17 cellular contexts compared by ENCODE assay signal in the genomic region with DNA sequence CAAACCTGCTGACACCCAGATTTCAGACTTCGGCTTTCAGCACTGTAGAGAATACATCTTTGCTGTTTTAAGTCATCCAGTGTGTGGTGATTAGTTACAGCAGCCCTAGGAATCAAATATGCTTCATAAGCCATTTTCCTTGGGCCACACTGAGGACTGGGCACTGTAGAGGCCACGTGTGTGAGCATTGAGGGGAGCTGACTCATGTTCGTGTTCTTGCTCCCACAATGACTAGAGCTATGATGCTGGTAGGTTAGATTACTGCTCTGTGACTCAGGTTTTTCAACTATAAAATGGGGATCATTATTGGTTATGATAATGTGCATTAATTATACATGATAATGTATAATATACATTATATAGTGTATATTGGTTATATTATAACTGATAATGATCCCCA.
DNase-seq lines count a peak whose midpoint lies in the region; ATAC-seq and TF ChIP-seq lines count a peak whose summit lies in the region.
"Had no signal": no experiment of that assay in that cellular context is flagged by ENCODE, and none has a peak within 500 bp of the region (broad histone marks: within the 10 kb centered on the region; RNA-seq: fewer than 3 reads in every experiment).

No MANE protein-coding gene starts in this region.

- no peaks in the 10 kb centered on the region for H3K4me1 ChIP-seq in fibroblast of lung (ENCODE audit: control insufficient read depth, extremely low read depth, insufficient read depth, low read length)
- H3K4me1 ChIP-seq: Caco-2 had no signal

- H3K4me3 Mint-ChIP-seq in activated T-helper 17 cell treated with anti-CD3 and anti-CD28 coated beads, Interleukin-2, amount 50 U/mL, for 72 hours: no peak overlapping the region
- H3K4me3 Mint-ChIP-seq: CD14-positive monocyte had no signal

- TF ChIP-seq CTCF in fibroblast of lung (conservative IDR thresholded peaks at IDR 0.05 in 1 of 2, IDR thresholded peaks at IDR 0.05 in 1 of 2; ENCODE audit: low read depth in 1 of 2, low read length in 2 of 2): no peak

- no peak overlapping the region for H3K4me3 ChIP-seq in fibroblast of lung (replicated peaks in 1 of 4; ENCODE audit: control extremely low read depth in 1 of 4, insufficient read depth in 1 of 4, low read depth in 3 of 4, low read length in 4 of 4)

- no peaks in the 10 kb centered on the region for H4K20me1 ChIP-seq in fibroblast of lung (ENCODE audit: control insufficient read depth, extremely low read depth, insufficient read depth, low read length)

- no peaks in the 10 kb centered on the region for H3K27me3 ChIP-seq in fibroblast of lung (ENCODE audit: control insufficient read depth, insufficient read depth, low read length)

- DNase-seq in AG08396 (ENCODE audit: low spot score): peak; percentile 12
- DNase-seq in HCEC 1CT: peak; percentile 28
- peak; percentile 12 to 50 for DNase-seq in fibroblast of lung (ENCODE audit: low read depth in 2 of 2)
- DNase-seq in GOT3 (lab: John Stamatoyannopoulos, UW): no peak
- DNase-seq in NK-92 (lab: John Stamatoyannopoulos, UW; ENCODE audit: unreplicated experiment): no peak
- no peak for DNase-seq in COR-L47 (lab: John Stamatoyannopoulos, UW)
- DNase-seq: Caco-2, GDM1, KG1, NCI-H187 treated with DMSO at 0.1 percent for 48 hours, NCI-H774, SHP77 had no signal

- H3K79me2 ChIP-seq in fibroblast of lung (ENCODE audit: control insufficient read depth, insufficient read depth, low read length): no peaks in the 10 kb centered on the region

- H3K27me3 Mint-ChIP-seq in activated T-helper 17 cell treated with anti-CD3 and anti-CD28 coated beads, Interleukin-2, amount 50 U/mL, for 72 hours: peaks cover 5% of the 10 kb centered on the region

- H3K9me3 ChIP-seq in fibroblast of lung (ENCODE audit: control insufficient read depth, insufficient read depth, low read depth, low read length): no peaks in the 10 kb centered on the region
- H3K9me3 ChIP-seq: Caco-2 had no signal

- no peak overlapping the region for H3K27ac ChIP-seq in fibroblast of lung (ENCODE audit: insufficient read depth, low read length)

- H3K9ac ChIP-seq in fibroblast of lung (ENCODE audit: insufficient read depth, low read length): no peak overlapping the region

- H3K36me3 Mint-ChIP-seq in activated T-helper 17 cell treated with anti-CD3 and anti-CD28 coated beads, Interleukin-2, amount 50 U/mL, for 72 hours (ENCODE audit: low read depth): no peaks in the 10 kb centered on the region
- H3K36me3 Mint-ChIP-seq: CD14-positive monocyte had no signal

- ATAC-seq in activated T-helper 17 cell treated with anti-CD3 and anti-CD28 coated beads, Interleukin-2, amount 50 U/mL, for 72 hours (replicated peaks): peak; percentile 46
- no peak for ATAC-seq in GM21447 (IDR thresholded peaks at IDR 0.05; ENCODE audit: unreplicated experiment)
- ATAC-seq: Panc1, SK-N-SH treated with all-trans-retinoic acid at 6 μM for 48 hours had no signal

- H2AFZ ChIP-seq in fibroblast of lung (ENCODE audit: low read length): no peak overlapping the region

- H3K4me1 Mint-ChIP-seq in activated T-helper 17 cell treated with anti-CD3 and anti-CD28 coated beads, Interleukin-2, amount 50 U/mL, for 72 hours: no peaks in the 10 kb centered on the region
- H3K4me1 Mint-ChIP-seq: CD14-positive monocyte had no signal

- no peak overlapping the region for H3K4me2 ChIP-seq in fibroblast of lung (ENCODE audit: extremely low read depth, insufficient read depth, low read length)

- H3K36me3 ChIP-seq in fibroblast of lung (ENCODE audit: control insufficient read depth, insufficient read depth, low read length): no peaks in the 10 kb centered on the region

- H3K27ac Mint-ChIP-seq in activated T-helper 17 cell treated with anti-CD3 and anti-CD28 coated beads, Interleukin-2, amount 50 U/mL, for 72 hours: no peak overlapping the region
- H3K27ac Mint-ChIP-seq: CD14-positive monocyte had no signal

- H3K9me3 Mint-ChIP-seq in activated T-helper 17 cell treated with anti-CD3 and anti-CD28 coated beads, Interleukin-2, amount 50 U/mL, for 72 hours: no peaks in the 10 kb centered on the region

Comparison
In these comparisons a context has a peak if more than half of its experiments do, and no peak if none do; other contexts are left out.
1. DNase-seq: peak in AG08396 (single experiment), HCEC 1CT (single experiment) and fibroblast of lung (2 of 2); none in GOT3 (single experiment), NK-92 (single experiment) and COR-L47 (single experiment).